ENCODE assay signal across 20 cellular contexts in genomic region chr9:38259519-38260218, GRCh38.
"Had no signal": no experiment of that assay in that cellular context is flagged by ENCODE, and none has a peak within 500 bp of the region (broad histone marks: within the 10 kb centered on the region; RNA-seq: fewer than 3 reads in every experiment).

No MANE protein-coding gene starts in this region.

- ATAC-seq: effector memory CD8-positive, alpha-beta T cell; esophagus mucosa; foreskin keratinocyte; gastroesophageal sphincter; heart left ventricle; left cardiac atrium; left lung; left ventricle myocardium superior; lower lobe of right lung; mucosa of descending colon had no signal

- H3K4me1 Mint-ChIP-seq: mesothelial cell of epicardium, naive B cell had no signal

- DNase-seq: cortex of kidney; effector CD8-positive, alpha-beta T cell; effector memory CD8-positive, alpha-beta T cell; endodermal cell; erythroblast; foreskin keratinocyte; heart left ventricle; hippocampal formation; left cardiac atrium; left lung; left ventricle myocardium superior; lower lobe of right lung; mesenchymal stem cell; mucosa of descending colon; naive B cell had no signal

- H3K27ac Mint-ChIP-seq: dendritic cell treated with granulocyte-macrophage colony-stimulating factor and Interleukin-4, amounts not matched to agents 40 ng/mL and 50 ng/mL, for 4 days; endodermal cell; mesothelial cell of epicardium; naive B cell had no signal

- H3K27ac ChIP-seq: epithelial cell of prostate, foreskin keratinocyte, gastroesophageal sphincter, heart left ventricle, left lung, lower lobe of right lung had no signal

- H3K4me3 Mint-ChIP-seq: dendritic cell treated with granulocyte-macrophage colony-stimulating factor and Interleukin-4, amounts not matched to agents 40 ng/mL and 50 ng/mL, for 4 days; effector memory CD8-positive, alpha-beta T cell; endodermal cell; mesothelial cell of epicardium; naive B cell had no signal

- H3K4me3 ChIP-seq: gastroesophageal sphincter, heart left ventricle, left lung, lower lobe of right lung, mucosa of descending colon had no signal
